Comparison of ENCODE assay signal across 14 cellular contexts in genomic region chr1:198677027-198677426, GRCh38. TPM values are rescaled to one million over a fixed set of nuclear protein-coding genes. Genes with fewer than 3 reads are reported as not detected.
DNase-seq lines count a peak whose midpoint lies in the region; ATAC-seq, FAIRE-seq and TF ChIP-seq lines count a peak whose summit lies in the region.
"Had no signal": no experiment of that assay in that cellular context is flagged by ENCODE, and none has a peak within 500 bp of the region (broad histone marks: within the 10 kb centered on the region; RNA-seq: fewer than 3 reads in every experiment).

No MANE protein-coding gene starts in this region.

- H3K27ac ChIP-seq in OCI-LY3 (ENCODE audit: low read length), result peak overlapping the region; percentile 94; the same call in 1 of the 2 replicates
- no peak overlapping the region for H3K27ac ChIP-seq in astrocyte (ENCODE audit: low read depth, low read length)
- H3K27ac ChIP-seq in heart left ventricle, result peak overlapping the region in 1 of 12 donors; percentile 87
- H3K27ac ChIP-seq: prostate gland, VCaP had no signal

- TF ChIP-seq CTCF in OCI-LY3 (IDR thresholded peaks at IDR 0.05; ENCODE audit: low read depth, low read length), result no peak
- no peak for TF ChIP-seq CTCF in astrocyte (IDR thresholded peaks at IDR 0.05; ENCODE audit: insufficient read depth, low read depth, low read length)
- TF ChIP-seq CTCF in heart left ventricle (IDR thresholded peaks at IDR 0.05), result no peak

- peaks cover 96% of the 10 kb centered on the region for H3K4me1 Mint-ChIP-seq in activated T-cell treated with anti-CD3 and anti-CD28 coated beads, Interleukin-2, amount 50 U/mL, for 72 hours (ENCODE audit: low read depth)
- peaks cover 28% of the 10 kb centered on the region for H3K4me1 Mint-ChIP-seq in astrocyte (ENCODE audit: low read depth, unreplicated experiment)
- H3K4me1 Mint-ChIP-seq in stimulated activated memory B cell treated with anti-CD40 and anti-IgM and Interleukin-4, amounts not matched to agents 10 μg/mL and 1 μg/mL and 100 μg/mL, for 72 hours, result peaks cover 86% of the 10 kb centered on the region

- peak; percentile 88 for FAIRE-seq in astrocyte (lab: Jason Lieb, UNC)
- FAIRE-seq: H1 had no signal

- H3K9me3 ChIP-seq in OCI-LY3 (ENCODE audit: insufficient read depth, low read length), result no peaks in the 10 kb centered on the region
- no peaks in the 10 kb centered on the region for H3K9me3 ChIP-seq in astrocyte (ENCODE audit: insufficient read depth, low read depth, low read length)
- no peaks in the 10 kb centered on the region for H3K9me3 ChIP-seq in heart left ventricle
- H3K9me3 ChIP-seq: prostate gland had no signal

- DNase-seq in activated T-cell treated with anti-CD3 and anti-CD28 coated beads, Interleukin-2, amount 50 U/mL, for 72 hours, result no peak
- DNase-seq in activated T-cell treated with anti-CD3 and anti-CD28 coated beads for 4 hours, result no peak
- DNase-seq in astrocyte (ENCODE audit: low read depth), result peak; percentile 65
- no peak for DNase-seq in heart left ventricle
- DNase-seq in NCI-H1417 treated with DMSO at 0.1 percent for 48 hours (lab: John Stamatoyannopoulos, UW), result no peak
- DNase-seq in posterior vena cava (ENCODE audit: low spot score), result no peak
- DNase-seq: activated gamma-delta T cell, mesendoderm, NCI-H2227 treated with DMSO at 0.1 percent for 48 hours had no signal

- H3K36me3 Mint-ChIP-seq in activated T-cell treated with anti-CD3 and anti-CD28 coated beads, Interleukin-2, amount 50 U/mL, for 72 hours (ENCODE audit: insufficient read depth in 2 of 2), result peaks cover 12 to 34% of the 10 kb centered on the region in 2 donors
- H3K36me3 Mint-ChIP-seq in astrocyte (ENCODE audit: low read depth, unreplicated experiment), result no peaks in the 10 kb centered on the region
- peaks cover 54% of the 10 kb centered on the region for H3K36me3 Mint-ChIP-seq in stimulated activated memory B cell treated with anti-CD40 and anti-IgM and Interleukin-4, amounts not matched to agents 10 μg/mL and 1 μg/mL and 100 μg/mL, for 72 hours

- no peaks in the 10 kb centered on the region for H3K27me3 ChIP-seq in OCI-LY3 (ENCODE audit: low read depth, low read length)
- no peaks in the 10 kb centered on the region for H3K27me3 ChIP-seq in astrocyte (ENCODE audit: insufficient read depth, low read length)
- H3K27me3 ChIP-seq in heart left ventricle, result no peaks in the 10 kb centered on the region

- no peak overlapping the region for H2AFZ ChIP-seq in OCI-LY3 (ENCODE audit: low read depth, low read length)
- no peak overlapping the region for H2AFZ ChIP-seq in astrocyte (ENCODE audit: low read depth, low read length)

- H4K20me1 ChIP-seq in OCI-LY3 (ENCODE audit: insufficient read depth, low read length), result no peaks in the 10 kb centered on the region
- H4K20me1 ChIP-seq in astrocyte (ENCODE audit: insufficient read depth, low read length), result no peaks in the 10 kb centered on the region

- no peaks in the 10 kb centered on the region for H3K27me3 Mint-ChIP-seq in activated T-cell treated with anti-CD3 and anti-CD28 coated beads, Interleukin-2, amount 50 U/mL, for 72 hours (ENCODE audit: low read depth)
- no peaks in the 10 kb centered on the region for H3K27me3 Mint-ChIP-seq in astrocyte (ENCODE audit: low read depth, unreplicated experiment)
- H3K27me3 Mint-ChIP-seq in stimulated activated memory B cell treated with anti-CD40 and anti-IgM and Interleukin-4, amounts not matched to agents 10 μg/mL and 1 μg/mL and 100 μg/mL, for 72 hours, result no peaks in the 10 kb centered on the region

- H3K4me2 ChIP-seq in OCI-LY3 (ENCODE audit: low read length) (no peak overlapping the region), astrocyte (ENCODE audit: low read length) (no peak overlapping the region)

- H3K4me1 ChIP-seq in OCI-LY3 (ENCODE audit: low read length) (peaks cover 73% of the 10 kb centered on the region), astrocyte (ENCODE audit: insufficient read depth, low read length) (peaks cover 12% of the 10 kb centered on the region), heart left ventricle (peaks cover 0 to 93% (median 0%) of the 10 kb centered on the region in 12 donors)
- H3K4me1 ChIP-seq: prostate gland had no signal

- ATAC-seq in activated T-cell treated with anti-CD3 and anti-CD28 coated beads, Interleukin-2, amount 50 U/mL, for 72 hours (replicated peaks in 1 of 2), result no peak
- no peak for ATAC-seq in stimulated activated memory B cell treated with anti-CD40 and anti-IgM and Interleukin-4, amounts not matched to agents 10 μg/mL and 1 μg/mL and 100 μg/mL, for 72 hours
- no peak for ATAC-seq in heart left ventricle

- no peak overlapping the region for H3K9ac ChIP-seq in OCI-LY3 (ENCODE audit: low read length)
- H3K9ac ChIP-seq in astrocyte (ENCODE audit: low read length), result no peak overlapping the region

- no peak for TF ChIP-seq POLR2A in heart left ventricle (IDR thresholded peaks at IDR 0.05)

- H3K9me3 Mint-ChIP-seq in activated T-cell treated with anti-CD3 and anti-CD28 coated beads, Interleukin-2, amount 50 U/mL, for 72 hours, result peaks cover 0 to 1% of the 10 kb centered on the region in 2 donors
- no peaks in the 10 kb centered on the region for H3K9me3 Mint-ChIP-seq in astrocyte (ENCODE audit: unreplicated experiment)
- no peaks in the 10 kb centered on the region for H3K9me3 Mint-ChIP-seq in stimulated activated memory B cell treated with anti-CD40 and anti-IgM and Interleukin-4, amounts not matched to agents 10 μg/mL and 1 μg/mL and 100 μg/mL, for 72 hours

- H3K36me3 ChIP-seq in OCI-LY3 (replicated peaks; ENCODE audit: low read depth, low read length), result peaks cover 36% of the 10 kb centered on the region
- H3K36me3 ChIP-seq in astrocyte (ENCODE audit: insufficient read depth, low read length), result no peaks in the 10 kb centered on the region
- H3K36me3 ChIP-seq in heart left ventricle, result no peaks in the 10 kb centered on the region
- H3K36me3 ChIP-seq: prostate gland had no signal

- peak overlapping the region; percentile 97 for H3K27ac Mint-ChIP-seq in activated T-cell treated with anti-CD3 and anti-CD28 coated beads, Interleukin-2, amount 50 U/mL, for 72 hours
- H3K27ac Mint-ChIP-seq in astrocyte (ENCODE audit: unreplicated experiment), result peak overlapping the region; percentile 37
- peak overlapping the region; percentile 94 for H3K27ac Mint-ChIP-seq in stimulated activated memory B cell treated with anti-CD40 and anti-IgM and Interleukin-4, amounts not matched to agents 10 μg/mL and 1 μg/mL and 100 μg/mL, for 72 hours

- intact Hi-C loops in heart left ventricle (cut with DNase I) (no loop called here), posterior vena cava (cut with DNase I) (no loop called here)

- H3K4me3 Mint-ChIP-seq in activated T-cell treated with anti-CD3 and anti-CD28 coated beads, Interleukin-2, amount 50 U/mL, for 72 hours, result peak overlapping the region; percentile 69 to 92
- no peak overlapping the region for H3K4me3 Mint-ChIP-seq in astrocyte (ENCODE audit: unreplicated experiment)
- H3K4me3 Mint-ChIP-seq in stimulated activated memory B cell treated with anti-CD40 and anti-IgM and Interleukin-4, amounts not matched to agents 10 μg/mL and 1 μg/mL and 100 μg/mL, for 72 hours, result peak overlapping the region; percentile 23

- H3K79me2 ChIP-seq in OCI-LY3 (ENCODE audit: low read length) (peaks cover 46% of the 10 kb centered on the region), astrocyte (ENCODE audit: insufficient read depth, low read length) (no peaks in the 10 kb centered on the region)

- H3K4me3 ChIP-seq in OCI-LY3 (ENCODE audit: low read length) (no peak overlapping the region), astrocyte (ENCODE audit: insufficient read depth, low read depth, low read length) (no peak overlapping the region), heart left ventricle (no peak overlapping the region)
- H3K4me3 ChIP-seq: prostate gland had no signal

- 69 to 82% (median 72%) methylated on average over 1 of the region's 1 CpG for WGBS in heart left ventricle, 4 donors

RNA-seq across cellular contexts. Expression of gene PTPRC, which starts 38.2 kb away (rescaled TPM):
- 100 to 1,000 TPM; 490 to 545 TPM for total RNA-seq in activated T-cell treated with anti-CD3 and anti-CD28 coated beads, Interleukin-2, amount 50 U/mL, for 72 hours
- total RNA-seq in astrocyte (0.20 TPM in 1 of 2 replicates, not detected in the other), heart left ventricle (10 to 100 TPM in 2 of 9 donors, 1 to 10 TPM in 7; 3.4 to 99.3 (median 5.2) TPM), posterior vena cava (10 to 100 TPM; 30.8 to 41.7 TPM)
- 1 to 10 TPM in 1 of 2 donors, under 1 TPM in 1; 0.65 to 2.6 TPM for polyA plus RNA-seq in heart left ventricle
- total RNA-seq: H1 had no signal

Comparison
In these comparisons a context has a peak if more than half of its experiments do, and no peak if none do; other contexts are left out.
1. H3K27ac Mint-ChIP-seq: peak in every context shown above with its lines; median percentile 97 in activated T-cell treated with anti-CD3 and anti-CD28 coated beads, Interleukin-2, amount 50 U/mL, for 72 hours; 94 in stimulated activated memory B cell treated with anti-CD40 and anti-IgM and Interleukin-4, amounts not matched to agents 10 μg/mL and 1 μg/mL and 100 μg/mL, for 72 hours; 37 in astrocyte.
2. RNA of gene PTPRC, which starts 38.2 kb away (total RNA-seq): 490 to 545 TPM in activated T-cell treated with anti-CD3 and anti-CD28 coated beads, Interleukin-2, amount 50 U/mL, for 72 hours; 30.8 to 41.7 TPM in posterior vena cava, 3.4 to 99.3 TPM in heart left ventricle and 0.20 TPM in astrocyte; every median in the first group is over 4 times any median in the second.